In the genomic region with DNA sequence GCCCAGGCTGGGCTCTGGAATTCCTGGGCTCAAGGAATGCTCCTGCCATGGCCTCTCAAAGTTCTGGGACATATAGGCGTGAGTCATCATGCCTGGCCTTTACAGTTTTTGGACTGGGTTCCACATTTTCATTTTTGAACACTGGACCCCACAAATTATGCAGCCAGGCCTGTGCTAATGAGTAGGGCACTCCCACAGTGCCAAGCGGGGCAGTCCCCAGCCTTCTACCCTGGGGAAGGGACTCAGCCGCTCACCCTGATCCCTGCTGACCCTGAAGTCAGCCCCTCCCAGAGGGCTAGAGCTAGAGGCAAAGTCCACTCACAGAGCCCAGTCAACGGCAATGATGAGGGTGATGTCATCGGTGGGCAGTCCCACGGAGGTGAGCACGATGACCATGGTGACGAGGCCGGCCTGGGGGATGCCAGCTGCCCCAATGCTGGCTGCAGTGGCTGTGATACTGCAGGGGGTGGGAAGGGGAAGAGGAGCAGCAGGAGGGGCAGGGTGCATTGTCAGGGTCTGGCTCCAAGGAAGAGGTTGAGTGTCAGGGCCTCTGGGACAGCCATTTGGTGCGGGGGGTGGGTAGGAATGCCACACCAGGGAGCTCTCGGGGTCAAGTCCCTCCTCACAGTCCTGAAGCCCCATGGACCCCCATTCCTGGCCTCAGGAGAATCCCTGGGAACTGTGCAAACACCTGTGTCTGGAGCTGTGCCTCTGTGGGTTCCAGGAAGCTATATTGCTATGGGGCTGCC, we compare ENCODE assay signal across 19 cellular contexts. TPM values are rescaled to one million over a fixed set of nuclear protein-coding genes. Genes with fewer than 3 reads are reported as not detected.
DNase-seq lines count a peak whose midpoint lies in the region; ATAC-seq, FAIRE-seq and TF ChIP-seq lines count a peak whose summit lies in the region.
"Had no signal": no experiment of that assay in that cellular context is flagged by ENCODE, and none has a peak within 500 bp of the region (broad histone marks: within the 10 kb centered on the region; RNA-seq: fewer than 3 reads in every experiment).

No MANE protein-coding gene starts in this region.

- no peak for ATAC-seq in HG03045 (IDR thresholded peaks at IDR 0.05; ENCODE audit: unreplicated experiment)
- ATAC-seq: GM23338; lower lobe of right lung; stimulated activated memory B cell treated with anti-CD40 and anti-IgM and Interleukin-4, amounts not matched to agents 10 μg/mL and 1 μg/mL and 100 μg/mL, for 72 hours; upper lobe of right lung had no signal

- no peak for TF ChIP-seq CTCF in fibroblast of villous mesenchyme (IDR thresholded peaks at IDR 0.05; ENCODE audit: insufficient read depth, low read depth, low read length)
- no peak for TF ChIP-seq CTCF in breast epithelium (IDR thresholded peaks at IDR 0.05)

- H3K4me1 ChIP-seq in breast epithelium = no peaks in the 10 kb centered on the region

- intact Hi-C loops in breast epithelium (cut with DNase I; ENCODE audit: low total_unique reads) = no loop called here

- FAIRE-seq in H54 (lab: Jason Lieb, UNC) = no peak
- FAIRE-seq: astrocyte had no signal

- DNase-seq in H54 (ENCODE audit: insufficient read length, low spot score) (peak; percentile 37), RKO (ENCODE audit: low spot score) (peak; percentile 26), fibroblast of villous mesenchyme (ENCODE audit: low read depth) (peak; percentile 42), renal cortical epithelial cell (ENCODE audit: low read depth) (peak; percentile 31), MV-4-11 (lab: John Stamatoyannopoulos, UW) (no peak), breast epithelium (ENCODE audit: low spot score in 2 of 2) (no peak)
- DNase-seq: activated CD4-positive, alpha-beta memory T cell treated with anti-CD3 and anti-CD28 coated beads for 36 hours; dermis blood vessel endothelial cell; DMS79; Karpas-422; lower lobe of right lung; NCI-H146; upper lobe of right lung had no signal

- TF ChIP-seq POLR2A in H54 (IDR thresholded peaks at IDR 0.05; ENCODE audit: low read depth, low read length) (no peak), breast epithelium (IDR thresholded peaks at IDR 0.05) (no peak)

- no peak overlapping the region for H3K27ac ChIP-seq in breast epithelium
- H3K27ac ChIP-seq: lower lobe of right lung, upper lobe of right lung had no signal

- no peaks in the 10 kb centered on the region for H3K27me3 ChIP-seq in breast epithelium
- H3K27me3 ChIP-seq: esophagus muscularis mucosa, upper lobe of right lung had no signal

- H3K4me3 ChIP-seq in fibroblast of villous mesenchyme (ENCODE audit: low read depth, low read length) = no peak overlapping the region
- H3K4me3 ChIP-seq in breast epithelium = no peak overlapping the region
- H3K4me3 ChIP-seq: esophagus muscularis mucosa, GM23338, lower lobe of right lung, upper lobe of right lung had no signal

- H3K9me3 ChIP-seq in breast epithelium = no peaks in the 10 kb centered on the region
- H3K9me3 ChIP-seq: esophagus muscularis mucosa, lower lobe of right lung, upper lobe of right lung had no signal

- no peaks in the 10 kb centered on the region for H3K36me3 ChIP-seq in breast epithelium
- H3K36me3 ChIP-seq: lower lobe of right lung, upper lobe of right lung had no signal

RNA-seq across cellular contexts. Expression of a gene that starts 27.6 kb away (rescaled TPM):
- total RNA-seq in fibroblast of villous mesenchyme (8.7 and 9.1 TPM in 2 replicates), renal cortical epithelial cell (0.40 TPM in 1 of 2 replicates, not detected in the other), breast epithelium (100 to 1,000 TPM in 1 of 3 donors, 10 to 100 TPM in 2; 55.1 to 246 (median 83.1) TPM)
- total RNA-seq: activated CD4-positive, alpha-beta memory T cell treated with anti-CD3 and anti-CD28 coated beads for 36 hours; activated T-helper 1 cell treated with anti-CD3 and anti-CD28 coated beads, Interleukin-12 subunit alpha, Interleukin-12 subunit beta, Interleukin-2, Interleukin-4 antibody, amounts not matched to agents 30 ng/mL and 10 ng/mL and 1 ng/mL, durations not matched to agents 14 hours and 24 hours and 36 hours; dermis blood vessel endothelial cell had no signal

RNA-seq across cellular contexts. Expression of a gene that starts 52.8 kb away (rescaled TPM):
- total RNA-seq in fibroblast of villous mesenchyme = under 0.01 TPM in 2 replicates
- total RNA-seq in renal cortical epithelial cell = not detected in 2 replicates
- under 1 TPM in 1 of 3 donors, not detected in 2; 0.16 TPM for total RNA-seq in breast epithelium
- total RNA-seq: activated CD4-positive, alpha-beta memory T cell treated with anti-CD3 and anti-CD28 coated beads for 36 hours; activated T-helper 1 cell treated with anti-CD3 and anti-CD28 coated beads, Interleukin-12 subunit alpha, Interleukin-12 subunit beta, Interleukin-2, Interleukin-4 antibody, amounts not matched to agents 30 ng/mL and 10 ng/mL and 1 ng/mL, durations not matched to agents 14 hours and 24 hours and 36 hours; astrocyte; dermis blood vessel endothelial cell; GM23338 had no signal

Comparison
In these comparisons a context has a peak if more than half of its experiments do, and no peak if none do; other contexts are left out.
1. DNase-seq: peak in H54 (single experiment), RKO (single experiment), fibroblast of villous mesenchyme (single experiment) and renal cortical epithelial cell (single experiment); none in MV-4-11 (single experiment) and breast epithelium (0 of 2).